ENCODE assay signal across 8 cellular contexts in the genomic region with DNA sequence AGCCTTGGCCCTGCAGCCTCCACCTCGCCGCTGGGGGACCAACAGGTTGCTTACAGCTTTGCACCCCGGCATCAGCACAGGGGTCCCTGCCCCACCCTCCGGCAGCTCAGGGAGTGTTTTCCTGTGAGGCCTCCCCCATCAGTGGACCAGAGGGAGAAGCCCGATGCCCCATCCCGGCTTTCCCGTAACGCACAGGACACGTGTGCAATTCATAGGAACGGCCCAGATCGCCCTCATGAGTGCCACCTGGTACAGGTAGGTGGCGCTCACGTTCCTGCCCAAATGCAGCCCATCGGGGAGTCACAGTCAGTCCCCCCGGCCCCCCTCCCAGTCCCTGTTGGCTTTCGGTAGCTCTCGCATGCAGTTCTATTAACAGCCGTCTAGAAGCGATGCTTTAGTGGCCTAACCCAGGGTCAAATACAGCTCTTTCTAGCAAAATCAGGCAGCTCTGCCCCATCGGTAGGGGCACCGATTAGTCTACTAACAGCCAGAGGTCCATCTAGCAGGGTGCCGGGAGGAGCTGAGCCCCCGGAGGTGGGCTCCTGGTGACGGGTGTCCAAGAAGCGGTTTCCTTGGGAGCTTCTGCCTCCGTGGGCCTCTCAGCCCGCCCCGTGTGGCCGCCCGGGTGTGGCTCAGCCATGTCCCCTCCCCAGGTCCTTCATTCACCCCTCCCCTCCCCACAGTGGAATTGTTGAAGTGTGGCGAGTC. TPM values are rescaled to one million over a fixed set of nuclear protein-coding genes. Genes with fewer than 3 reads are reported as not detected.
DNase-seq lines count a peak whose midpoint lies in the region; ATAC-seq, FAIRE-seq and TF ChIP-seq lines count a peak whose summit lies in the region.

No MANE protein-coding gene starts in this region.

- no peak for ATAC-seq in natural killer cell treated with Interleukin-12 subunit alpha and Interleukin-12 subunit beta and Interleukin-15 and Interleukin-18, amount 100 ng/mL, for 72 hours
- no peak for ATAC-seq in stimulated activated memory B cell treated with anti-CD40 and anti-IgM and Interleukin-4, amounts not matched to agents 10 μg/mL and 1 μg/mL and 100 μg/mL, for 72 hours

- no peak overlapping the region for H3K4me3 Mint-ChIP-seq in Caco-2 (ENCODE audit: unreplicated experiment)
- H3K4me3 Mint-ChIP-seq in astrocyte (ENCODE audit: unreplicated experiment) = no peak overlapping the region
- H3K4me3 Mint-ChIP-seq in natural killer cell treated with Interleukin-12 subunit alpha and Interleukin-12 subunit beta and Interleukin-15 and Interleukin-18, amount 100 ng/mL, for 72 hours = no peak overlapping the region
- H3K4me3 Mint-ChIP-seq in stimulated activated memory B cell treated with anti-CD40 and anti-IgM and Interleukin-4, amounts not matched to agents 10 μg/mL and 1 μg/mL and 100 μg/mL, for 72 hours = no peak overlapping the region

- H3K4me1 ChIP-seq in Caco-2 (no peaks in the 10 kb centered on the region), astrocyte (ENCODE audit: insufficient read depth, low read length) (no peaks in the 10 kb centered on the region)

- no peak overlapping the region for H3K27ac ChIP-seq in astrocyte (ENCODE audit: low read depth, low read length)

- DNase-seq in Caco-2 = peak in 1 of 2 experiments; percentile 31
- DNase-seq in KG1 (lab: John Stamatoyannopoulos, UW) = peak; percentile 67
- no peak for DNase-seq in astrocyte (ENCODE audit: low read depth)
- peak; percentile 42 for DNase-seq in kidney tubule cell (ENCODE audit: low spot score)
- no peak for DNase-seq in HCEC 1CT
- no peak for DNase-seq in natural killer cell treated with Interleukin-12 subunit alpha and Interleukin-12 subunit beta and Interleukin-15 and Interleukin-18, amount 100 ng/mL, for 72 hours (ENCODE audit: low spot score)
- DNase-seq in AG08395 (ENCODE audit: low spot score) = no peak

- BruUV-seq in Caco-2 (replicated peaks; lab: Mats Ljungman, UMichigan) = no TSS peak

- peaks cover 17% of the 10 kb centered on the region for H3K36me3 Mint-ChIP-seq in Caco-2 (ENCODE audit: insufficient read depth, unreplicated experiment)
- peaks cover 4% of the 10 kb centered on the region for H3K36me3 Mint-ChIP-seq in astrocyte (ENCODE audit: low read depth, unreplicated experiment)
- H3K36me3 Mint-ChIP-seq in natural killer cell treated with Interleukin-12 subunit alpha and Interleukin-12 subunit beta and Interleukin-15 and Interleukin-18, amount 100 ng/mL, for 72 hours = no peaks in the 10 kb centered on the region
- peaks cover 42% of the 10 kb centered on the region for H3K36me3 Mint-ChIP-seq in stimulated activated memory B cell treated with anti-CD40 and anti-IgM and Interleukin-4, amounts not matched to agents 10 μg/mL and 1 μg/mL and 100 μg/mL, for 72 hours

- POLR2A ChIA-PET in Caco-2 (lab: Charles Lee) = interaction anchor here (0.6 kb wide), 1 partner anchor 199 kb away, joined by 3 read pairs; no protein-coding TSS in a partner anchor

- H2AFZ ChIP-seq in astrocyte (ENCODE audit: low read depth, low read length) = no peak overlapping the region

- H3K4me1 Mint-ChIP-seq in Caco-2 (ENCODE audit: low read depth, unreplicated experiment) = no peaks in the 10 kb centered on the region
- H3K4me1 Mint-ChIP-seq in astrocyte (ENCODE audit: low read depth, unreplicated experiment) = no peaks in the 10 kb centered on the region
- no peaks in the 10 kb centered on the region for H3K4me1 Mint-ChIP-seq in natural killer cell treated with Interleukin-12 subunit alpha and Interleukin-12 subunit beta and Interleukin-15 and Interleukin-18, amount 100 ng/mL, for 72 hours (ENCODE audit: low read depth in 2 of 2)
- peaks cover 6% of the 10 kb centered on the region for H3K4me1 Mint-ChIP-seq in stimulated activated memory B cell treated with anti-CD40 and anti-IgM and Interleukin-4, amounts not matched to agents 10 μg/mL and 1 μg/mL and 100 μg/mL, for 72 hours

- TF ChIP-seq CTCF in Caco-2 (IDR thresholded peaks at IDR 0.05; ENCODE audit: insufficient read depth in 1 of 2, low read depth in 1 of 2, low read length in 1 of 2, severe bottlenecking in 1 of 2, unreplicated experiment in 1 of 2) = peak; percentile 36 to 41
- TF ChIP-seq CTCF in astrocyte (IDR thresholded peaks at IDR 0.05; ENCODE audit: insufficient read depth, low read depth, low read length) = peak; percentile 24

- no peaks in the 10 kb centered on the region for H3K79me2 ChIP-seq in astrocyte (ENCODE audit: insufficient read depth, low read length)

- H3K27me3 ChIP-seq in Caco-2 (replicated peaks; ENCODE audit: control insufficient read depth, insufficient read depth, low read length) (no peaks in the 10 kb centered on the region), astrocyte (ENCODE audit: insufficient read depth, low read length) (no peaks in the 10 kb centered on the region)

- no peaks in the 10 kb centered on the region for H3K27me3 Mint-ChIP-seq in Caco-2 (ENCODE audit: insufficient read depth, unreplicated experiment)
- H3K27me3 Mint-ChIP-seq in astrocyte (ENCODE audit: low read depth, unreplicated experiment) = no peaks in the 10 kb centered on the region
- no peaks in the 10 kb centered on the region for H3K27me3 Mint-ChIP-seq in natural killer cell treated with Interleukin-12 subunit alpha and Interleukin-12 subunit beta and Interleukin-15 and Interleukin-18, amount 100 ng/mL, for 72 hours
- peaks cover 2% of the 10 kb centered on the region for H3K27me3 Mint-ChIP-seq in stimulated activated memory B cell treated with anti-CD40 and anti-IgM and Interleukin-4, amounts not matched to agents 10 μg/mL and 1 μg/mL and 100 μg/mL, for 72 hours

- CTCF ChIA-PET in Caco-2 (lab: Charles Lee) = interaction anchor here (0.6 to 0.7 kb wide), 3 partner anchors 158 to 820 kb away, joined by 3 to 5 read pairs (median 4); no protein-coding TSS in a partner anchor

- FAIRE-seq in astrocyte (lab: Jason Lieb, UNC) = no peak

- peaks cover 7% of the 10 kb centered on the region for H4K20me1 ChIP-seq in astrocyte (ENCODE audit: insufficient read depth, low read length)

- H3K4me3 ChIP-seq in Caco-2 (ENCODE audit: low read depth, low read length) (no peak overlapping the region), astrocyte (ENCODE audit: insufficient read depth, low read depth, low read length) (no peak overlapping the region)

- H3K4me2 ChIP-seq in astrocyte (ENCODE audit: low read length) = no peak overlapping the region

- H3K27ac Mint-ChIP-seq in Caco-2 (ENCODE audit: unreplicated experiment) = no peak overlapping the region
- H3K27ac Mint-ChIP-seq in astrocyte (ENCODE audit: unreplicated experiment) = no peak overlapping the region
- H3K27ac Mint-ChIP-seq in natural killer cell treated with Interleukin-12 subunit alpha and Interleukin-12 subunit beta and Interleukin-15 and Interleukin-18, amount 100 ng/mL, for 72 hours = no peak overlapping the region
- H3K27ac Mint-ChIP-seq in stimulated activated memory B cell treated with anti-CD40 and anti-IgM and Interleukin-4, amounts not matched to agents 10 μg/mL and 1 μg/mL and 100 μg/mL, for 72 hours = no peak overlapping the region

- H3K9ac ChIP-seq in astrocyte (ENCODE audit: low read length) = no peak overlapping the region

- no peaks in the 10 kb centered on the region for H3K9me3 ChIP-seq in Caco-2
- no peaks in the 10 kb centered on the region for H3K9me3 ChIP-seq in astrocyte (ENCODE audit: insufficient read depth, low read depth, low read length)

- intact Hi-C loops in Caco-2 (cut with micrococcal nuclease; ENCODE audit: unreplicated experiment) = no loop called here

- H3K9me3 Mint-ChIP-seq in Caco-2 (ENCODE audit: unreplicated experiment) (no peaks in the 10 kb centered on the region), astrocyte (ENCODE audit: unreplicated experiment) (peaks cover 1% of the 10 kb centered on the region)
- H3K9me3 Mint-ChIP-seq in natural killer cell treated with Interleukin-12 subunit alpha and Interleukin-12 subunit beta and Interleukin-15 and Interleukin-18, amount 100 ng/mL, for 72 hours = no peaks in the 10 kb centered on the region
- no peaks in the 10 kb centered on the region for H3K9me3 Mint-ChIP-seq in stimulated activated memory B cell treated with anti-CD40 and anti-IgM and Interleukin-4, amounts not matched to agents 10 μg/mL and 1 μg/mL and 100 μg/mL, for 72 hours

- H3K36me3 ChIP-seq in Caco-2 (ENCODE audit: control insufficient read depth, insufficient read depth, low read length) = peaks cover 2% of the 10 kb centered on the region; the same call in 1 of the 2 replicates
- H3K36me3 ChIP-seq in astrocyte (ENCODE audit: insufficient read depth, low read length) = peaks cover 6% of the 10 kb centered on the region

RNA-seq across cellular contexts. Expression of gene GTF2IRD1, which starts 48.4 kb away (rescaled TPM):
- total RNA-seq in Caco-2 (2022) = 53.6 and 54.6 TPM in 2 replicates
- 19.3 and 20.4 TPM in 2 replicates for total RNA-seq in astrocyte
- total RNA-seq in natural killer cell treated with Interleukin-12 subunit alpha and Interleukin-12 subunit beta and Interleukin-15 and Interleukin-18, amount 100 ng/mL, for 72 hours = not detected

Comparison
In these comparisons a context has a peak if more than half of its experiments do, and no peak if none do; other contexts are left out.
1. DNase-seq: peak in KG1 (single experiment) and kidney tubule cell (single experiment); none in astrocyte (single experiment), HCEC 1CT (single experiment), natural killer cell treated with Interleukin-12 subunit alpha and Interleukin-12 subunit beta and Interleukin-15 and Interleukin-18, amount 100 ng/mL, for 72 hours (single experiment) and AG08395 (single experiment).
2. RNA of gene GTF2IRD1, which starts 48.4 kb away (total RNA-seq): 53.6 to 54.6 TPM in Caco-2 and 19.3 to 20.4 TPM in astrocyte; not detected in natural killer cell treated with Interleukin-12 subunit alpha and Interleukin-12 subunit beta and Interleukin-15 and Interleukin-18, amount 100 ng/mL, for 72 hours; every median in the first group is over 10 times any median in the second.